10 cellular contexts compared by ENCODE assay signal in genomic region chr5:173625686-173626500, GRCh38. TPM values are rescaled to one million over a fixed set of nuclear protein-coding genes. Genes with fewer than 3 reads are reported as not detected.
DNase-seq lines count a peak whose midpoint lies in the region; ATAC-seq and TF ChIP-seq lines count a peak whose summit lies in the region.
"Had no signal": no experiment of that assay in that cellular context is flagged by ENCODE, and none has a peak within 500 bp of the region (broad histone marks: within the 10 kb centered on the region; RNA-seq: fewer than 3 reads in every experiment).

No MANE protein-coding gene starts in this region.

- H3K9me3 ChIP-seq in OCI-LY3 (ENCODE audit: insufficient read depth, low read length), result no peaks in the 10 kb centered on the region
- H3K9me3 ChIP-seq: thyroid gland had no signal

- peak; percentile 64 for TF ChIP-seq CTCF in OCI-LY3 (IDR thresholded peaks at IDR 0.05; ENCODE audit: low read depth, low read length)

- H3K27me3 ChIP-seq in OCI-LY3 (ENCODE audit: low read depth, low read length), result no peaks in the 10 kb centered on the region
- H3K27me3 ChIP-seq: thyroid gland had no signal

- H2AFZ ChIP-seq in OCI-LY3 (ENCODE audit: low read depth, low read length), result peak overlapping the region; percentile 62

- H3K36me3 ChIP-seq in OCI-LY3 (replicated peaks; ENCODE audit: low read depth, low read length), result no peaks in the 10 kb centered on the region
- H3K36me3 ChIP-seq: thyroid gland had no signal

- no peaks in the 10 kb centered on the region for H3K79me2 ChIP-seq in OCI-LY3 (ENCODE audit: low read length)

- no peak overlapping the region for H3K27ac ChIP-seq in OCI-LY3 (ENCODE audit: low read length)
- H3K27ac ChIP-seq: thyroid gland had no signal

- H3K9ac ChIP-seq in OCI-LY3 (ENCODE audit: low read length), result no peak overlapping the region

- peak overlapping the region; percentile 13 for H3K4me2 ChIP-seq in OCI-LY3 (ENCODE audit: low read length)

- H4K20me1 ChIP-seq in OCI-LY3 (ENCODE audit: insufficient read depth, low read length), result no peaks in the 10 kb centered on the region

- peak; percentile 16 for DNase-seq in GM03348 (ENCODE audit: low spot score)
- DNase-seq in left ventricle myocardium superior, result no peak
- no peak for DNase-seq in sciatic nerve (ENCODE audit: low spot score)
- DNase-seq in NCI-H2029 (lab: John Stamatoyannopoulos, UW), result no peak
- DNase-seq in NCI-H128 (lab: John Stamatoyannopoulos, UW; ENCODE audit: unreplicated experiment), result no peak
- no peak for DNase-seq in DMS114 treated with DMSO at 0.1 percent for 48 hours (lab: John Stamatoyannopoulos, UW; ENCODE audit: unreplicated experiment)
- DNase-seq: activated CD4-positive, alpha-beta T cell treated with anti-CD3 and anti-CD28 coated beads for 1 hour; thyroid gland had no signal

- intact Hi-C loops in left ventricle myocardium superior (cut with micrococcal nuclease), result no loop called here
- intact Hi-C loops in sciatic nerve (cut with DNase I), result no loop called here

- peaks cover 17% of the 10 kb centered on the region for H3K4me1 ChIP-seq in OCI-LY3 (ENCODE audit: low read length)

- H3K4me3 ChIP-seq in OCI-LY3 (ENCODE audit: low read length), result no peak overlapping the region
- H3K4me3 ChIP-seq: thyroid gland had no signal

- ATAC-seq in GM21529 (IDR thresholded peaks at IDR 0.05; ENCODE audit: unreplicated experiment), result peak; percentile 88
- peak; percentile 78 for ATAC-seq in left ventricle myocardium superior
- no peak for ATAC-seq in sciatic nerve

RNA-seq across cellular contexts. Expression of gene BOD1, which starts 9.4 kb away (rescaled TPM):
- total RNA-seq in left ventricle myocardium superior (49.8 TPM), sciatic nerve (46.5 TPM)
